ENCODE assay signal across 8 cellular contexts in genomic region chr22:22110548-22111266, GRCh38.
DNase-seq lines count a peak whose midpoint lies in the region; ATAC-seq, FAIRE-seq and TF ChIP-seq lines count a peak whose summit lies in the region.

No MANE protein-coding gene starts in this region.

- DNase-seq in NCI-H1436 (lab: John Stamatoyannopoulos, UW) (peak; percentile 27), NCI-H1436 treated with DMSO at 0.1 percent for 48 hours (lab: John Stamatoyannopoulos, UW) (no peak), OCI-LY7 (ENCODE audit: low spot score) (peak; percentile 95), mammary epithelial cell (peak; percentile 93), HepG2 (ENCODE audit: low spot score) (no peak), testis (peak; percentile 70)

- TF ChIP-seq CTCF in OCI-LY7 (conservative IDR thresholded peaks at IDR 0.05; ENCODE audit: low read length) (peak; percentile 89), mammary epithelial cell (conservative IDR thresholded peaks at IDR 0.05 in 1 of 2, IDR thresholded peaks at IDR 0.05 in 1 of 2; ENCODE audit: extremely low read depth in 1 of 2, insufficient read depth in 1 of 2, low read depth in 1 of 2, low read length in 2 of 2) (peak; percentile 79 to 87), HepG2 (CRISPR knock-in tag; IDR thresholded peaks at IDR 0.05) (peak; percentile 52), testis (IDR thresholded peaks at IDR 0.05) (peak; percentile 33 to 44 (median 41))

- 45% methylated on average over 7 of the region's 7 CpGs for WGBS in mammary epithelial cell (ENCODE audit: low coverage, missing lambda C conversion rate)
- whole genome bisulfite sequencing in HepG2 (ENCODE audit: low lambda C conversion rate) = 41% methylated on average over 6 of the region's 7 CpGs
- 73 to 75% methylated on average over 7 of the region's 7 CpGs for WGBS in testis, 2 donors

- H3K4me2 ChIP-seq in OCI-LY7 (ENCODE audit: low read length) (peak overlapping the region; percentile 69), mammary epithelial cell (ENCODE audit: insufficient read depth, low read depth, low read length) (peak overlapping the region; percentile 63), HepG2 (ENCODE audit: low read depth, low read length) (no peak overlapping the region)

- H3K4me3 ChIP-seq in OCI-LY7 (ENCODE audit: low read depth, low read length, poor library complexity, severe bottlenecking) (peak overlapping the region; percentile 38), mammary epithelial cell (replicated peaks in 1 of 3; ENCODE audit: insufficient read depth in 1 of 3, low read depth in 2 of 3, low read length in 3 of 3) (no peak overlapping the region), HepG2 (replicated peaks in 1 of 3; ENCODE audit: insufficient read depth in 1 of 3, low read depth in 2 of 3, low read length in 3 of 3) (no peak overlapping the region), testis (no peak overlapping the region)

- H3K9me3 ChIP-seq in OCI-LY7 (ENCODE audit: low read length) (no peaks in the 10 kb centered on the region), mammary epithelial cell (replicated peaks; ENCODE audit: insufficient read depth, low read length) (no peaks in the 10 kb centered on the region), HepG2 (ENCODE audit: low read length) (no peaks in the 10 kb centered on the region), testis (no peaks in the 10 kb centered on the region)

- H4K20me1 ChIP-seq in OCI-LY7 (ENCODE audit: insufficient read depth, low read length) = no peaks in the 10 kb centered on the region
- H4K20me1 ChIP-seq in mammary epithelial cell (ENCODE audit: insufficient read depth, low read length) = no peaks in the 10 kb centered on the region
- H4K20me1 ChIP-seq in HepG2 (ENCODE audit: insufficient read depth, low read length) = no peaks in the 10 kb centered on the region

- H3K36me3 ChIP-seq in OCI-LY7 (ENCODE audit: insufficient read depth, low read length) (no peaks in the 10 kb centered on the region), mammary epithelial cell (ENCODE audit: insufficient read depth, low read length) (no peaks in the 10 kb centered on the region), HepG2 (replicated peaks in 1 of 2; ENCODE audit: control insufficient read depth in 1 of 2, insufficient read depth in 2 of 2, low read length in 2 of 2) (no peaks in the 10 kb centered on the region), testis (ENCODE audit: low read depth, missing control alignments) (no peaks in the 10 kb centered on the region)

- H2AFZ ChIP-seq in OCI-LY7 (ENCODE audit: low read length) (peak overlapping the region; percentile 80), mammary epithelial cell (ENCODE audit: low read depth, low read length) (peak overlapping the region; percentile 75), HepG2 (ENCODE audit: low read length) (no peak overlapping the region)

- peaks cover 34% of the 10 kb centered on the region for H3K4me1 ChIP-seq in OCI-LY7 (ENCODE audit: insufficient read depth, low read length, poor library complexity, severe bottlenecking)
- peaks cover 18% of the 10 kb centered on the region for H3K4me1 ChIP-seq in mammary epithelial cell (ENCODE audit: insufficient read depth, low read length)
- H3K4me1 ChIP-seq in HepG2 (ENCODE audit: insufficient read depth, low read length) = no peaks in the 10 kb centered on the region
- peaks cover 3% of the 10 kb centered on the region for H3K4me1 ChIP-seq in testis

- H3K9me2 ChIP-seq in OCI-LY7 (ENCODE audit: insufficient read depth, low read length) = no peaks in the 10 kb centered on the region

- TF ChIP-seq EP300 in HepG2 (IDR thresholded peaks at IDR 0.05; ENCODE audit: low read depth in 2 of 2, low read length in 2 of 2) (no peak), HepG2 (CRISPR knock-in tag; IDR thresholded peaks at IDR 0.05; ENCODE audit: borderline replicate concordance) (no peak)

- no peak for TF ChIP-seq RAD21 in HepG2 (CRISPR knock-in tag; IDR thresholded peaks at IDR 0.05)

- in situ Hi-C loops in mammary epithelial cell (cut with MboI; ENCODE audit: low sequenced_read_pairs in 2 of 2) = no loop called here
- in situ Hi-C loops in HepG2 (cut with HindIII; ENCODE audit: extremely low pct_ligation_motif_present, low pct_unique_long_range_greater_than_20kb) = no loop called here

- no peaks in the 10 kb centered on the region for H3K27me3 ChIP-seq in mammary epithelial cell (ENCODE audit: insufficient read depth, low read length)
- H3K27me3 ChIP-seq in HepG2 (ENCODE audit: control insufficient read depth in 1 of 2, insufficient read depth in 2 of 2, low read length in 2 of 2) = peaks cover 0 to 6% of the 10 kb centered on the region in 2 experiments; a peak in 1 of 5 replicates
- no peaks in the 10 kb centered on the region for H3K27me3 ChIP-seq in testis

- H3K27ac ChIP-seq in OCI-LY7 (ENCODE audit: low read depth, low read length, poor library complexity, severe bottlenecking) = peak overlapping the region; percentile 64
- peak overlapping the region; percentile 82 for H3K27ac ChIP-seq in mammary epithelial cell (ENCODE audit: insufficient read depth, low read depth, low read length)
- no peak overlapping the region for H3K27ac ChIP-seq in HepG2 (ENCODE audit: extremely low read length, insufficient read depth, low read length)
- no peak overlapping the region for H3K27ac ChIP-seq in testis

- TF ChIP-seq POLR2A in HepG2 (IDR thresholded peaks at IDR 0.05; ENCODE audit: insufficient read depth in 1 of 2, low read depth in 2 of 2, low read length in 2 of 2) = no peak
- TF ChIP-seq POLR2A in testis (IDR thresholded peaks at IDR 0.05) = no peak

- CTCF ChIA-PET in OCI-LY7 (lab: Charles Lee; ENCODE audit: unreplicated experiment) (interaction anchor here (0.6 to 2.0 kb wide), 19 partner anchors 8 to 132 kb away, joined by 3 to 14 read pairs (median 4); no protein-coding TSS in a partner anchor), mammary epithelial cell (lab: Charles Lee; ENCODE audit: low non-redundant PET) (interaction anchor here (0.5 to 1.2 kb wide), 16 partner anchors 9 to 1803 kb away, joined by 3 to 12 read pairs (median 3); no protein-coding TSS in a partner anchor), HepG2 (lab: Yijun Ruan, JAX; ENCODE audit: low intra/inter-chr PET ratio, low total read pairs) (no interaction called here)

- peak; percentile 55 for FAIRE-seq in HepG2 (lab: Jason Lieb, UNC)

- peak; percentile 95 for ATAC-seq in GM19025 (IDR thresholded peaks at IDR 0.05; ENCODE audit: low read depth, unreplicated experiment)
- ATAC-seq in HG03095 (IDR thresholded peaks at IDR 0.05; ENCODE audit: unreplicated experiment) = peak; percentile 70
- ATAC-seq in HepG2 = peak; percentile 99

- POLR2A ChIA-PET in OCI-LY7 (lab: Charles Lee) (interaction anchor here (0.7 to 2.5 kb wide), 25 partner anchors 8 to 96 kb away, joined by 3 to 17 read pairs (median 4); no protein-coding TSS in a partner anchor), HepG2 (lab: Yijun Ruan, JAX) (interaction anchor here (1.3 kb wide), 1 partner anchor 50 kb away, joined by 3 read pairs; no protein-coding TSS in a partner anchor)

- H3K79me2 ChIP-seq in OCI-LY7 (ENCODE audit: insufficient read depth, low read depth, low read length) (no peaks in the 10 kb centered on the region), mammary epithelial cell (ENCODE audit: insufficient read depth, low read length) (no peaks in the 10 kb centered on the region), HepG2 (ENCODE audit: insufficient read depth, low read length) (no peaks in the 10 kb centered on the region)

- BruUV-seq in OCI-LY7 (replicated peaks; lab: Mats Ljungman, UMichigan) (no TSS peak), mammary epithelial cell (replicated peaks; lab: Mats Ljungman, UMichigan) (TSS peak; percentile 40), HepG2 (replicated peaks; lab: Mats Ljungman, UMichigan) (no TSS peak)

- intact Hi-C loops in OCI-LY7 (cut with micrococcal nuclease; ENCODE audit: unreplicated experiment) (loop anchor here (1.0 to 5.0 kb wide), 7 partner anchors 46 to 188 kb away; no protein-coding TSS in a partner anchor), mammary epithelial cell (cut with micrococcal nuclease) (loop anchor here (1.0 to 2.0 kb wide), 5 partner anchors 36 to 98 kb away; no protein-coding TSS in a partner anchor), HepG2 (cut with micrococcal nuclease; ENCODE audit: unreplicated experiment) (no loop called here), testis (cut with DNase I; ENCODE audit: low total_unique reads) (no loop called here)

- dilution Hi-C loops in mammary epithelial cell (cut with HindIII; ENCODE audit: low sequenced_read_pairs) = no loop called here

- H3K9ac ChIP-seq in mammary epithelial cell (ENCODE audit: insufficient read depth, low read length) = peak overlapping the region; percentile 46
- H3K9ac ChIP-seq in HepG2 (ENCODE audit: insufficient read depth, low read depth, low read length) = no peak overlapping the region

TF ChIP-seq in HepG2, 621 proteins besides CTCF, POLR2A, EP300 and RAD21 (continues in another document):
- TF ChIP-seq ATAD3A (CRISPR knock-in tag; IDR thresholded peaks at IDR 0.05) (no peak), ZNF598 (CRISPR knock-in tag; IDR thresholded peaks at IDR 0.05; ENCODE audit: borderline replicate concordance) (no peak), ZNF550 (CRISPR knock-in tag; IDR thresholded peaks at IDR 0.05; ENCODE audit: borderline replicate concordance) (no peak), NBN (conservative IDR thresholded peaks at IDR 0.05) (no peak), HDAC2 (CRISPR knock-in tag; IDR thresholded peaks at IDR 0.05) (no peak), RFXAP (CRISPR knock-in tag; IDR thresholded peaks at IDR 0.05; ENCODE audit: borderline replicate concordance) (no peak), THAP11 (CRISPR knock-in tag; IDR thresholded peaks at IDR 0.05) (no peak), MZF1 (CRISPR knock-in tag; IDR thresholded peaks at IDR 0.05; ENCODE audit: borderline replicate concordance) (no peak), FOXA1 (IDR thresholded peaks at IDR 0.05) (no peak), FOXA1 (CRISPR knock-in tag; IDR thresholded peaks at IDR 0.05) (no peak), IKZF5 (CRISPR knock-in tag; IDR thresholded peaks at IDR 0.05) (no peak), POLR2G (IDR thresholded peaks at IDR 0.05; ENCODE audit: low read depth, low read length) (no peak), MIER3 (CRISPR knock-in tag; IDR thresholded peaks at IDR 0.05; ENCODE audit: borderline replicate concordance) (no peak), STAG1 (CRISPR knock-in tag; IDR thresholded peaks at IDR 0.05) (peak; percentile 32), THYN1 (CRISPR knock-in tag; IDR thresholded peaks at IDR 0.05; ENCODE audit: borderline replicate concordance, low read depth) (no peak)

Comparison
In these comparisons a context has a peak if more than half of its experiments do, and no peak if none do; other contexts are left out.
1. DNase-seq: peak in NCI-H1436 (single experiment), OCI-LY7 (single experiment), mammary epithelial cell (single experiment) and testis (single experiment); none in NCI-H1436 treated with DMSO at 0.1 percent for 48 hours (single experiment) and HepG2 (single experiment).
2. H3K27ac ChIP-seq: peak in OCI-LY7 (single experiment) and mammary epithelial cell (single experiment); none in HepG2 (single experiment) and testis (0 of 2).
3. intact Hi-C loops: an anchor here in OCI-LY7 (1.0 to 5.0 kb wide) and mammary epithelial cell (1.0 to 2.0 kb wide); none called in HepG2 and testis.
4. Peak in every context shown above with its lines, with median percentiles within 50 percentile points of each other: ATAC-seq and CTCF ChIP-seq.